ENCODE assay signal across 8 cellular contexts in genomic region chr3:128794788-128795649, GRCh38.
DNase-seq lines count a peak whose midpoint lies in the region; ATAC-seq and TF ChIP-seq lines count a peak whose summit lies in the region.

No MANE protein-coding gene starts in this region.

- peak; percentile 68 for DNase-seq in EL
- peak; percentile 82 for DNase-seq in GM23248
- peak; percentile 68 for DNase-seq in SK-N-DZ (ENCODE audit: low spot score)
- DNase-seq in cardiac muscle cell (ENCODE audit: low read depth in 1 of 2, low spot score in 1 of 2) = peak; percentile 70 to 73
- DNase-seq in putamen (ENCODE audit: low spot score) = peak; percentile 58

- ATAC-seq in HG03457 (IDR thresholded peaks at IDR 0.05; ENCODE audit: unreplicated experiment) = no peak

- in situ Hi-C loops in GM23248 (cut with MboI) = no loop called here

- H3K4me3 Mint-ChIP-seq in activated naive CD8-positive, alpha-beta T cell = peak overlapping the region; percentile 66

- H3K9me3 ChIP-seq in GM23248 (ENCODE audit: low read depth) (no peaks in the 10 kb centered on the region), Loucy (ENCODE audit: insufficient read depth, low read depth, low read length) (no peaks in the 10 kb centered on the region), cardiac muscle cell (ENCODE audit: low read depth) (no peaks in the 10 kb centered on the region)

- peak overlapping the region; percentile 94 for H3K27ac Mint-ChIP-seq in activated naive CD8-positive, alpha-beta T cell

- H4K20me1 ChIP-seq in GM23248 (ENCODE audit: insufficient read depth) (peaks cover 19% of the 10 kb centered on the region), Loucy (ENCODE audit: insufficient read depth, low read length, poor library complexity, severe bottlenecking) (peaks cover 25% of the 10 kb centered on the region)

- 64 to 65% methylated on average over 7 of the region's 7 CpGs for WGBS in GM23248 (ENCODE audit: low coverage in 1 of 2, low lambda C conversion rate in 2 of 2, missing lambda C conversion rate in 2 of 2), 2 experiments

- H2AFZ ChIP-seq in GM23248 (no peak overlapping the region), Loucy (ENCODE audit: low read length) (no peak overlapping the region)

- H3K9me3 Mint-ChIP-seq in activated naive CD8-positive, alpha-beta T cell (ENCODE audit: low read depth) = no peaks in the 10 kb centered on the region

- H3K9ac ChIP-seq in GM23248 (peak overlapping the region; percentile 47), Loucy (ENCODE audit: low read depth, low read length, poor library complexity, severe bottlenecking) (peak overlapping the region; percentile 5)

- H3K4me3 ChIP-seq in GM23248 = peak overlapping the region; percentile 42
- no peak overlapping the region for H3K4me3 ChIP-seq in Loucy (ENCODE audit: low read length, poor library complexity, severe bottlenecking)
- H3K4me3 ChIP-seq in cardiac muscle cell = no peak overlapping the region

- H3K27me3 Mint-ChIP-seq in activated naive CD8-positive, alpha-beta T cell = no peaks in the 10 kb centered on the region

- H3K36me3 ChIP-seq in GM23248 (ENCODE audit: low read depth) (peaks cover 34% of the 10 kb centered on the region), Loucy (ENCODE audit: insufficient read depth, low read length) (peaks cover 40% of the 10 kb centered on the region), cardiac muscle cell (peaks cover 27% of the 10 kb centered on the region)

- H3K9me2 ChIP-seq in GM23248 (ENCODE audit: insufficient read depth) (no peaks in the 10 kb centered on the region), Loucy (replicated peaks; ENCODE audit: low read depth, low read length) (no peaks in the 10 kb centered on the region)

- no peaks in the 10 kb centered on the region for H3K27me3 ChIP-seq in GM23248 (replicated peaks; ENCODE audit: insufficient read depth)
- H3K27me3 ChIP-seq in Loucy (ENCODE audit: insufficient read depth, low read length, poor library complexity, severe bottlenecking) = no peaks in the 10 kb centered on the region
- H3K27me3 ChIP-seq in cardiac muscle cell = no peaks in the 10 kb centered on the region

- H3F3A ChIP-seq in GM23248 (ENCODE audit: insufficient read depth) = peaks cover 40% of the 10 kb centered on the region
- H3F3A ChIP-seq in Loucy (ENCODE audit: low read depth) = peaks cover 5% of the 10 kb centered on the region; the same call in 1 of the 2 replicates

- H3K27ac ChIP-seq in GM23248 = peak overlapping the region; percentile 79
- peak overlapping the region; percentile 83 for H3K27ac ChIP-seq in cardiac muscle cell

- H3K4me1 Mint-ChIP-seq in activated naive CD8-positive, alpha-beta T cell (ENCODE audit: low read depth) = peaks cover 83% of the 10 kb centered on the region

- peak; percentile 87 for TF ChIP-seq CTCF in Loucy (conservative IDR thresholded peaks at IDR 0.05; ENCODE audit: low read length)
- peak; percentile 80 for TF ChIP-seq CTCF in cardiac muscle cell (IDR thresholded peaks at IDR 0.05; ENCODE audit: low read depth, low read length)

- H3K4me1 ChIP-seq in GM23248 (ENCODE audit: insufficient read depth) = peaks cover 22% of the 10 kb centered on the region
- peaks cover 17% of the 10 kb centered on the region for H3K4me1 ChIP-seq in Loucy (ENCODE audit: insufficient read depth, low read length, poor library complexity, severe bottlenecking)
- peaks cover 15% of the 10 kb centered on the region for H3K4me1 ChIP-seq in cardiac muscle cell (ENCODE audit: low read depth)

- H3K4me2 ChIP-seq in GM23248 (ENCODE audit: unreplicated experiment) (peak overlapping the region; percentile 56), Loucy (ENCODE audit: low read depth, low read length, poor library complexity, severe bottlenecking) (no peak overlapping the region)

- peaks cover 30% of the 10 kb centered on the region for H3K36me3 Mint-ChIP-seq in activated naive CD8-positive, alpha-beta T cell

- H3K79me2 ChIP-seq in GM23248 (ENCODE audit: insufficient read depth) (peaks cover 94% of the 10 kb centered on the region), Loucy (ENCODE audit: insufficient read depth, low read length) (peaks cover 68% of the 10 kb centered on the region)
